8 cellular contexts compared by ENCODE assay signal in the genomic region with DNA sequence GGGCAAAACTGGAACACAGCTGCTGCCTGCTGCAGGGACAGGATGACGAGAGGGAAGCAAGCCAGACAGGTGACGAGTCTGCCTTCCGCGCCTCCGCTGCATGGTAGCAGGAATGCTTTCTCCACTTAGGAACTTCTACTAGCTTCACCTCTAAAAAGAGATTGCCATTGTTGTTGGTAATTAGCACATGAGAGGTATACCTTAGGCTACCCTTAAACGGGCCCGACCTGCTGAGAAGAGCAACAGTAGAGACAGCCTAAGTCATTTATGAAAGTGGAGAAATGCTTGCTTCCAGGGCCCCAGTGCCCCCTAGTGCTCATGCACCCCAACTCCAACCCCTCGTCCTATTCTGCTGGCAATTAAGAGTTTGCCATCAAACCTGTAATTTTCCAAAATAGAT.
DNase-seq lines count a peak whose midpoint lies in the region; ATAC-seq, FAIRE-seq and TF ChIP-seq lines count a peak whose summit lies in the region.

No MANE protein-coding gene starts in this region.

- H3K27ac Mint-ChIP-seq in activated CD4-positive, alpha-beta T cell treated with anti-CD3 and anti-CD28 coated beads, Interleukin-2, amount 10 ng/mL, durations not matched to agents 7 days and 5 days = no peak overlapping the region

- DNase-seq in D721Med (ENCODE audit: insufficient read length, low spot score) = no peak
- peak; percentile 39 for DNase-seq in activated CD4-positive, alpha-beta T cell treated with anti-CD3 and anti-CD28 coated beads, Interleukin-2, amount 10 ng/mL, durations not matched to agents 7 days and 5 days
- no peak for DNase-seq in fibroblast of villous mesenchyme (ENCODE audit: low read depth)
- peak; percentile 44 for DNase-seq in stimulated activated CD8-positive, alpha-beta memory T cell treated with anti-CD3 and anti-CD28 coated beads, Interleukin-4, amount 100 ng/mL, for 48 hours
- no peak for DNase-seq in small intestine

- CTCF ChIA-PET in activated CD4-positive, alpha-beta T cell treated with anti-CD3 and anti-CD28 coated beads, Interleukin-2, amount 10 ng/mL, durations not matched to agents 7 days and 5 days (lab: Charles Lee) = interaction anchor here (0.6 kb wide), 1 partner anchor 18 kb away, joined by 5 read pairs; no protein-coding TSS in a partner anchor

- H3K27ac ChIP-seq in small intestine (ENCODE audit: low read depth in 1 of 2, low read length in 1 of 2) = no peak overlapping the region

- H3K4me1 Mint-ChIP-seq in activated CD4-positive, alpha-beta T cell treated with anti-CD3 and anti-CD28 coated beads, Interleukin-2, amount 10 ng/mL, durations not matched to agents 7 days and 5 days = no peaks in the 10 kb centered on the region

- peak; percentile 63 for ATAC-seq in HG02642 (IDR thresholded peaks at IDR 0.05; ENCODE audit: poor library complexity, unreplicated experiment)
- no peak for ATAC-seq in HG03159 (IDR thresholded peaks at IDR 0.05; ENCODE audit: unreplicated experiment)
- no peak for ATAC-seq in GM19395 (IDR thresholded peaks at IDR 0.05; ENCODE audit: unreplicated experiment)

- no peaks in the 10 kb centered on the region for H3K36me3 Mint-ChIP-seq in activated CD4-positive, alpha-beta T cell treated with anti-CD3 and anti-CD28 coated beads, Interleukin-2, amount 10 ng/mL, durations not matched to agents 7 days and 5 days (ENCODE audit: low read depth)

- peak; percentile 63 for FAIRE-seq in D721Med (lab: Jason Lieb, UNC)
- FAIRE-seq in small intestine (lab: Jason Lieb, UNC) = no peak

- H3K27me3 ChIP-seq in small intestine (ENCODE audit: control insufficient read depth in 2 of 2, insufficient read depth in 2 of 2, low read length in 2 of 2) = peaks cover 0 to 2% of the 10 kb centered on the region in 2 donors

- POLR2A ChIA-PET in activated CD4-positive, alpha-beta T cell treated with anti-CD3 and anti-CD28 coated beads, Interleukin-2, amount 10 ng/mL, durations not matched to agents 7 days and 5 days (lab: Charles Lee) = no interaction called here

- H3K4me3 ChIP-seq in fibroblast of villous mesenchyme (ENCODE audit: low read depth, low read length) (no peak overlapping the region), small intestine (ENCODE audit: low read depth in 1 of 2, low read length in 2 of 2) (no peak overlapping the region)

- 69 to 71% (median 70%) methylated on average over 8 of the region's 8 CpGs for WGBS in small intestine, 3 donors

- TF ChIP-seq CTCF in D721Med (IDR thresholded peaks at IDR 0.05; ENCODE audit: insufficient read depth, missing control alignments) (peak; percentile 69), fibroblast of villous mesenchyme (IDR thresholded peaks at IDR 0.05; ENCODE audit: insufficient read depth, low read depth, low read length) (peak; percentile 49)

- no peaks in the 10 kb centered on the region for H3K4me1 ChIP-seq in small intestine (ENCODE audit: control insufficient read depth in 2 of 2, insufficient read depth in 1 of 2, low read depth in 1 of 2, low read length in 1 of 2)

- no peaks in the 10 kb centered on the region for H3K36me3 ChIP-seq in small intestine (ENCODE audit: control insufficient read depth in 2 of 2, insufficient read depth in 2 of 2, low read length in 2 of 2)

- H3K9me3 Mint-ChIP-seq in activated CD4-positive, alpha-beta T cell treated with anti-CD3 and anti-CD28 coated beads, Interleukin-2, amount 10 ng/mL, durations not matched to agents 7 days and 5 days = no peaks in the 10 kb centered on the region

- no peaks in the 10 kb centered on the region for H3K27me3 Mint-ChIP-seq in activated CD4-positive, alpha-beta T cell treated with anti-CD3 and anti-CD28 coated beads, Interleukin-2, amount 10 ng/mL, durations not matched to agents 7 days and 5 days

- H3K9me3 ChIP-seq in small intestine (ENCODE audit: control insufficient read depth, low read depth) = no peaks in the 10 kb centered on the region

- H3K4me3 Mint-ChIP-seq in activated CD4-positive, alpha-beta T cell treated with anti-CD3 and anti-CD28 coated beads, Interleukin-2, amount 10 ng/mL, durations not matched to agents 7 days and 5 days = no peak overlapping the region

Comparison
In these comparisons a context has a peak if more than half of its experiments do, and no peak if none do; other contexts are left out.
1. DNase-seq: peak in activated CD4-positive, alpha-beta T cell treated with anti-CD3 and anti-CD28 coated beads, Interleukin-2, amount 10 ng/mL, durations not matched to agents 7 days and 5 days (single experiment) and stimulated activated CD8-positive, alpha-beta memory T cell treated with anti-CD3 and anti-CD28 coated beads, Interleukin-4, amount 100 ng/mL, for 48 hours (single experiment); none in D721Med (single experiment), fibroblast of villous mesenchyme (single experiment) and small intestine (single experiment).